15 cellular contexts compared by ENCODE assay signal in genomic region chr10:100364147-100364546, GRCh38. TPM values are rescaled to one million over a fixed set of nuclear protein-coding genes. Genes with fewer than 3 reads are reported as not detected.
DNase-seq lines count a peak whose midpoint lies in the region; ATAC-seq and TF ChIP-seq lines count a peak whose summit lies in the region.
"Had no signal": no experiment of that assay in that cellular context is flagged by ENCODE, and none has a peak within 500 bp of the region (broad histone marks: within the 10 kb centered on the region; RNA-seq: fewer than 3 reads in every experiment).

No MANE protein-coding gene starts in this region.

- POLR2A ChIA-PET in PC-9 (lab: Charles Lee; ENCODE audit: unreplicated experiment): interaction anchor here (0.6 to 1.1 kb wide), 2 partner anchors 10 to 19 kb away, joined by 4 to 9 read pairs; no protein-coding TSS in a partner anchor

- H2AFZ ChIP-seq in ACC112 (ENCODE audit: low read length, unreplicated experiment) (no peak overlapping the region), PC-9 (no peak overlapping the region)

- in situ Hi-C loops in KBM-7 (cut with MboI; ENCODE audit: low pct_unique_long_range_greater_than_20kb, low sequenced_read_pairs): no loop called here

- H3K4me1 Mint-ChIP-seq in dendritic cell treated with granulocyte-macrophage colony-stimulating factor and Interleukin-4, amounts not matched to agents 40 ng/mL and 50 ng/mL, for 4 days (ENCODE audit: low read depth): peaks cover 50% of the 10 kb centered on the region
- peaks cover 40% of the 10 kb centered on the region for H3K4me1 Mint-ChIP-seq in osteocyte (ENCODE audit: unreplicated experiment)

- ATAC-seq in GM21528 (IDR thresholded peaks at IDR 0.05; ENCODE audit: low FRiP score, unreplicated experiment): no peak
- ATAC-seq: stimulated activated naive CD8-positive, alpha-beta T cell treated with anti-CD3 and anti-CD28 coated beads, Interleukin-15, Interleukin-2, amounts not matched to agents 100 U/mL and 50 U/mL, for 24 hours had no signal

- no peaks in the 10 kb centered on the region for H3K27me3 Mint-ChIP-seq in dendritic cell treated with granulocyte-macrophage colony-stimulating factor and Interleukin-4, amounts not matched to agents 40 ng/mL and 50 ng/mL, for 4 days
- no peaks in the 10 kb centered on the region for H3K27me3 Mint-ChIP-seq in osteocyte (ENCODE audit: unreplicated experiment)

- H3K79me2 ChIP-seq in ACC112 (ENCODE audit: control insufficient read depth, insufficient read depth, low read length, unreplicated experiment) (no peaks in the 10 kb centered on the region), PC-9 (ENCODE audit: low read depth) (no peaks in the 10 kb centered on the region)

- TF ChIP-seq CTCF in PC-9 (conservative IDR thresholded peaks at IDR 0.05): no peak
- TF ChIP-seq CTCF in osteocyte (IDR thresholded peaks at IDR 0.05): no peak

- intact Hi-C loops in PC-9 (cut with micrococcal nuclease; ENCODE audit: unreplicated experiment): no loop called here
- intact Hi-C loops in dendritic cell treated with granulocyte-macrophage colony-stimulating factor and Interleukin-4, amounts not matched to agents 40 ng/mL and 50 ng/mL, for 4 days (cut with micrococcal nuclease): no loop called here

- peak overlapping the region; percentile 58 for H3K27ac ChIP-seq in ACC112 (ENCODE audit: low read depth, low read length)
- H3K27ac ChIP-seq in PC-9: peak overlapping the region; percentile 70
- H3K27ac ChIP-seq: SJCRH30 had no signal

- H3K9me3 ChIP-seq in PC-9 (ENCODE audit: insufficient read depth, low read depth): no peaks in the 10 kb centered on the region
- H3K9me3 ChIP-seq: HAP-1, right atrium auricular region, SJCRH30, upper lobe of left lung had no signal

- H3K36me3 ChIP-seq in ACC112 (ENCODE audit: insufficient read depth, low read length) (0 out of 2 replicates have a peak, but pooled peaks cover 5% of the 10 kb centered on the region), PC-9 (ENCODE audit: low read depth) (0 out of 2 replicates have a peak, but pooled peaks cover 3% of the 10 kb centered on the region)
- H3K36me3 ChIP-seq: right atrium auricular region had no signal

- H3K27me3 ChIP-seq in ACC112 (ENCODE audit: insufficient read depth, low read length) (no peaks in the 10 kb centered on the region), PC-9 (ENCODE audit: insufficient read depth, low read depth) (no peaks in the 10 kb centered on the region)
- H3K27me3 ChIP-seq: right atrium auricular region, SJCRH30, upper lobe of left lung had no signal

- CTCF ChIA-PET in PC-9 (lab: Charles Lee): no interaction called here

- DNase-seq in PC-9 (no peak), osteocyte (ENCODE audit: extremely low spot score, unreplicated experiment) (no peak), KBM-7 (no peak), ureter (ENCODE audit: low spot score) (no peak)
- no peak for DNase-seq in stimulated activated CD8-positive, alpha-beta memory T cell treated with anti-CD3 and anti-CD28 coated beads, Interleukin-4, amount 100 ng/mL, for 48 hours
- DNase-seq: activated effector memory CD4-positive, alpha-beta T cell treated with Interleukin-2 at 50 U/mL for 16 hours; stimulated activated naive CD8-positive, alpha-beta T cell treated with anti-CD3 and anti-CD28 coated beads, Interleukin-15, Interleukin-2, amounts not matched to agents 100 U/mL and 50 U/mL, for 24 hours had no signal

- no TSS peak for BruUV-seq in PC-9 (replicated peaks; lab: Mats Ljungman, UMichigan)

- peak overlapping the region; percentile 43 for H3K4me2 ChIP-seq in PC-9

- H3K27ac Mint-ChIP-seq in dendritic cell treated with granulocyte-macrophage colony-stimulating factor and Interleukin-4, amounts not matched to agents 40 ng/mL and 50 ng/mL, for 4 days: peak overlapping the region; percentile 68
- peak overlapping the region; percentile 36 for H3K27ac Mint-ChIP-seq in osteocyte (ENCODE audit: unreplicated experiment)

- H3K4me3 ChIP-seq in ACC112 (ENCODE audit: low read depth, low read length) (no peak overlapping the region), PC-9 (no peak overlapping the region)
- H3K4me3 ChIP-seq: HAP-1, right atrium auricular region, SJCRH30, upper lobe of left lung had no signal

- no peaks in the 10 kb centered on the region for H3K9me2 ChIP-seq in PC-9 (ENCODE audit: insufficient read depth)

- no peaks in the 10 kb centered on the region for H4K20me1 ChIP-seq in PC-9 (ENCODE audit: insufficient read depth)

- no peaks in the 10 kb centered on the region for H3K9me3 Mint-ChIP-seq in dendritic cell treated with granulocyte-macrophage colony-stimulating factor and Interleukin-4, amounts not matched to agents 40 ng/mL and 50 ng/mL, for 4 days
- no peaks in the 10 kb centered on the region for H3K9me3 Mint-ChIP-seq in osteocyte (ENCODE audit: unreplicated experiment)

- H3K4me1 ChIP-seq in ACC112 (ENCODE audit: control insufficient read depth, insufficient read depth, low read length, unreplicated experiment) (peaks cover 26% of the 10 kb centered on the region), PC-9 (replicated peaks; ENCODE audit: insufficient read depth) (peaks cover 45% of the 10 kb centered on the region)
- H3K4me1 ChIP-seq: SJCRH30 had no signal

- H3K4me3 Mint-ChIP-seq in dendritic cell treated with granulocyte-macrophage colony-stimulating factor and Interleukin-4, amounts not matched to agents 40 ng/mL and 50 ng/mL, for 4 days: no peak overlapping the region
- no peak overlapping the region for H3K4me3 Mint-ChIP-seq in osteocyte (ENCODE audit: unreplicated experiment)

- H3F3A ChIP-seq in PC-9 (ENCODE audit: insufficient read depth, low read depth): peaks cover 42% of the 10 kb centered on the region

- peaks cover 52% of the 10 kb centered on the region for H3K36me3 Mint-ChIP-seq in dendritic cell treated with granulocyte-macrophage colony-stimulating factor and Interleukin-4, amounts not matched to agents 40 ng/mL and 50 ng/mL, for 4 days (ENCODE audit: low read depth)
- H3K36me3 Mint-ChIP-seq in osteocyte (ENCODE audit: unreplicated experiment): peaks cover 36% of the 10 kb centered on the region

RNA-seq across cellular contexts. Expression of gene SCD, which starts 17.1 kb away (rescaled TPM):
- total RNA-seq in PC-9 (2021): 220 and 518 TPM in 2 replicates
- total RNA-seq in osteocyte: 77.9 and 81.4 TPM in 2 replicates
- 45.8 TPM for total RNA-seq in ureter

RNA-seq across cellular contexts. Expression of gene PKD2L1, which starts 34.1 kb away (rescaled TPM):
- not detected in 2 replicates for total RNA-seq in PC-9 (2021)
- not detected in 2 replicates for total RNA-seq in osteocyte
- total RNA-seq in ureter: 0.16 TPM
- total RNA-seq: LHCN-M2, right atrium auricular region, SJCRH30 had no signal
